ENCODE assay signal across 7 cellular contexts in the genomic region with DNA sequence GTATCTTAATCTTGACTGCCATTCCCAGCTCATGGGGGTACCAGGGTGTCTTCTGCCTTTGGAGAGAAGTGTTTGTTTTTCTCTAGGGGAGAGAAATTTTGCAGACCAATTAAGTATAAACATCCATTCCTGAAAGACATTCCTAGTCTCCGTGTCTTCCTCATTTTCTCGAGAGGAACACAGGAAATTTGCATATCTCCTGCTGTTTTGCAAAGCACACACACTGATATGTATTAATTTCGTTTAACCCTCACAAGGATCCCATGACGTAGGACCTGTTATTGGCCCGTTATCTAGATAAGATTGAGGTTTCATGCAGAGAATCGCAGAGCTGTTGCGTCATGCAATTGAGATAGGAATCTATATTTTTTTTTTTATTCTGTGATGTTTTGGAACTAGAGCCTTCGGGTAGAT. TPM values are rescaled to one million over a fixed set of nuclear protein-coding genes. Genes with fewer than 3 reads are reported as not detected.
DNase-seq lines count a peak whose midpoint lies in the region; TF ChIP-seq lines count a peak whose summit lies in the region.

No MANE protein-coding gene starts in this region.

- peak; percentile 32 for DNase-seq in NCI-H1048 (lab: John Stamatoyannopoulos, UW)
- DNase-seq in left kidney (ENCODE audit: low read depth, low spot score) = peak; percentile 30
- DNase-seq in thyroid gland = no peak
- DNase-seq in Kasumi-1 (lab: John Stamatoyannopoulos, UW) = no peak
- DNase-seq in activated effector memory CD4-positive, alpha-beta T cell treated with Interleukin-2 at 50 U/mL for 16 hours = no peak

- TF ChIP-seq CTCF in thyroid gland (IDR thresholded peaks at IDR 0.05) = no peak

- no peaks in the 10 kb centered on the region for H3K9me3 ChIP-seq in thyroid gland

- intact Hi-C loops in thyroid gland (cut with DNase I) = loop anchor here (5.0 kb wide), 1 partner anchor 113 kb away; a partner anchor contains a TSS

- no peak for TF ChIP-seq POLR2A in thyroid gland (IDR thresholded peaks at IDR 0.05)

- H3K36me3 ChIP-seq in thyroid gland = peaks cover 24 to 25% of the 10 kb centered on the region in 2 donors

- H3K27ac ChIP-seq in angular gyrus (ENCODE audit: low read depth, low read length) (peak overlapping the region; percentile 86), thyroid gland (peak overlapping the region; percentile 36 to 90 (median 54))

- peak overlapping the region; percentile 99 for H3K4me3 ChIP-seq in GM08714 (ENCODE audit: low read length)
- H3K4me3 ChIP-seq in thyroid gland (replicated peaks in 1 of 3) = peak overlapping the region in 2 of 3 donors; percentile 63 to 90

- H3K27me3 ChIP-seq in thyroid gland = no peaks in the 10 kb centered on the region

- WGBS in thyroid gland, 2 donors = 15 to 23% methylated on average over 8 of the region's 8 CpGs

- H3K4me1 ChIP-seq in thyroid gland = peaks cover 8 to 20% of the 10 kb centered on the region in 2 donors

RNA-seq across cellular contexts. Expression of a gene that starts 0.9 kb away (rescaled TPM):
- 100 to 1,000 TPM in 3 of 4 donors, 10 to 100 TPM in 1; 68.9 to 170 (median 129) TPM for total RNA-seq in thyroid gland

RNA-seq across cellular contexts. Expression of a gene that starts 35.2 kb away (rescaled TPM):
- total RNA-seq in thyroid gland = 100 to 1,000 TPM; 141 to 341 (median 285) TPM

Comparison
In these comparisons a context has a peak if more than half of its experiments do, and no peak if none do; other contexts are left out.
1. DNase-seq: peak in NCI-H1048 (single experiment) and left kidney (single experiment); none in thyroid gland (0 of 2), Kasumi-1 (0 of 2) and activated effector memory CD4-positive, alpha-beta T cell treated with Interleukin-2 at 50 U/mL for 16 hours (single experiment).